8 cellular contexts compared by ENCODE assay signal in genomic region chr4:153205028-153205648, GRCh38. TPM values are rescaled to one million over a fixed set of nuclear protein-coding genes. Genes with fewer than 3 reads are reported as not detected.
DNase-seq lines count a peak whose midpoint lies in the region; ATAC-seq and TF ChIP-seq lines count a peak whose summit lies in the region.

No MANE protein-coding gene starts in this region.

- TF ChIP-seq CTCF in GM06990 (IDR thresholded peaks at IDR 0.05; ENCODE audit: insufficient read depth, low read length, poor library complexity, severe bottlenecking) (no peak), left lung (IDR thresholded peaks at IDR 0.05) (no peak), type B pancreatic cell (conservative IDR thresholded peaks at IDR 0.05) (no peak), OCI-LY7 (conservative IDR thresholded peaks at IDR 0.05; ENCODE audit: low read length) (no peak), GM10248 (IDR thresholded peaks at IDR 0.05; ENCODE audit: control extremely low read depth, extremely low read depth, low read depth, missing control alignments) (no peak), BE2C (IDR thresholded peaks at IDR 0.05; ENCODE audit: low read depth, low read length) (no peak)

- H3K27me3 ChIP-seq in GM06990 (replicated peaks; ENCODE audit: control insufficient read depth, insufficient read depth, low read length), result no peaks in the 10 kb centered on the region
- 0 out of 2 replicates have a peak, but pooled peaks cover 8% of the 10 kb centered on the region for H3K27me3 ChIP-seq in HUES48 (ENCODE audit: control insufficient read depth, insufficient read depth, low read length)
- H3K27me3 ChIP-seq in left lung, result no peaks in the 10 kb centered on the region
- no peaks in the 10 kb centered on the region for H3K27me3 ChIP-seq in BE2C

- H3K9me3 ChIP-seq in HUES48 (ENCODE audit: control insufficient read depth, insufficient read depth, low read length), result no peaks in the 10 kb centered on the region
- no peaks in the 10 kb centered on the region for H3K9me3 ChIP-seq in left lung
- H3K9me3 ChIP-seq in OCI-LY7 (ENCODE audit: low read length), result no peaks in the 10 kb centered on the region
- H3K9me3 ChIP-seq in BE2C, result no peaks in the 10 kb centered on the region

- no peak overlapping the region for H3K4me2 ChIP-seq in OCI-LY7 (ENCODE audit: low read length)

- H3K4me1 Mint-ChIP-seq in type B pancreatic cell (ENCODE audit: unreplicated experiment), result peaks cover 31% of the 10 kb centered on the region

- CTCF ChIA-PET in OCI-LY7 (lab: Charles Lee; ENCODE audit: unreplicated experiment) (interaction anchor here (0.6 kb wide), 1 partner anchor 537 kb away, joined by 3 read pairs; no protein-coding TSS in a partner anchor), GM10248 (lab: Yijun Ruan, JAX) (interaction anchor here (0.7 to 2.0 kb wide), 3 partner anchors 14 to 77 kb away, joined by 3 to 7 read pairs (median 3); no protein-coding TSS in a partner anchor)

- no peaks in the 10 kb centered on the region for H3K79me2 ChIP-seq in OCI-LY7 (ENCODE audit: insufficient read depth, low read depth, low read length)

- no peaks in the 10 kb centered on the region for H3K36me3 Mint-ChIP-seq in type B pancreatic cell

- H3K4me3 Mint-ChIP-seq in type B pancreatic cell, result peak overlapping the region; percentile 84

- peak; percentile 36 for ATAC-seq in left lung

- H3K27ac ChIP-seq in HUES48 (ENCODE audit: low read depth, low read length) (peak overlapping the region; percentile 78), left lung (peak overlapping the region; percentile 44 to 50), OCI-LY7 (ENCODE audit: low read depth, low read length, poor library complexity, severe bottlenecking) (no peak overlapping the region)

- H3K9ac ChIP-seq in HUES48 (ENCODE audit: low read depth, low read length), result peak overlapping the region; percentile 26; the same call in 1 of the 2 replicates

- no peaks in the 10 kb centered on the region for H3K9me2 ChIP-seq in OCI-LY7 (ENCODE audit: insufficient read depth, low read length)

- intact Hi-C loops in left lung (cut with DNase I) (no loop called here), OCI-LY7 (cut with micrococcal nuclease; ENCODE audit: unreplicated experiment) (no loop called here)

- DNase-seq in GM06990 (ENCODE audit: extremely low read depth, insufficient read length) (peak; percentile 22), left lung (no peak), type B pancreatic cell (ENCODE audit: extremely low spot score, unreplicated experiment) (no peak), OCI-LY7 (ENCODE audit: low spot score) (no peak), GM10248 (ENCODE audit: extremely low spot score) (no peak), BE2C (no peak)
- peak; percentile 3 for DNase-seq in activated gamma-delta T cell treated with anti-CD3 and anti-CD28 coated beads, Interleukin-2, amount 50 U/mL, for 16 hours (ENCODE audit: low read depth)

- H3K27me3 Mint-ChIP-seq in type B pancreatic cell, result no peaks in the 10 kb centered on the region

- POLR2A ChIA-PET in OCI-LY7 (lab: Charles Lee), result interaction anchor here (0.8 kb wide), 1 partner anchor 25 kb away, joined by 3 read pairs; no protein-coding TSS in a partner anchor
- POLR2A ChIA-PET in GM10248 (lab: Yijun Ruan, JAX), result no interaction called here

- H3K36me3 ChIP-seq in GM06990 (ENCODE audit: control insufficient read depth, insufficient read depth, low read length) (no peaks in the 10 kb centered on the region), HUES48 (ENCODE audit: control insufficient read depth, insufficient read depth, low read length) (no peaks in the 10 kb centered on the region), left lung (no peaks in the 10 kb centered on the region), OCI-LY7 (ENCODE audit: insufficient read depth, low read length) (no peaks in the 10 kb centered on the region), BE2C (no peaks in the 10 kb centered on the region)

- H3K4me1 ChIP-seq in HUES48 (ENCODE audit: control insufficient read depth, insufficient read depth, low read length), result peaks cover 50% of the 10 kb centered on the region
- peaks cover 0 to 4% of the 10 kb centered on the region in 2 donors for H3K4me1 ChIP-seq in left lung
- H3K4me1 ChIP-seq in OCI-LY7 (ENCODE audit: insufficient read depth, low read length, poor library complexity, severe bottlenecking), result no peaks in the 10 kb centered on the region
- H3K4me1 ChIP-seq in BE2C, result no peaks in the 10 kb centered on the region

- no peaks in the 10 kb centered on the region for H3K9me3 Mint-ChIP-seq in type B pancreatic cell

- no TSS peak for BruUV-seq in OCI-LY7 (replicated peaks; lab: Mats Ljungman, UMichigan)

- H3K4me3 ChIP-seq in GM06990 (replicated peaks; ENCODE audit: low read depth, low read length) (no peak overlapping the region), HUES48 (ENCODE audit: low read depth, low read length) (peak overlapping the region; percentile 63), left lung (peak overlapping the region; percentile 25 to 40), OCI-LY7 (ENCODE audit: low read depth, low read length, poor library complexity, severe bottlenecking) (no peak overlapping the region), BE2C (ENCODE audit: low read depth, low read length) (no peak overlapping the region)

- H2AFZ ChIP-seq in OCI-LY7 (ENCODE audit: low read length), result no peak overlapping the region

- H4K20me1 ChIP-seq in OCI-LY7 (ENCODE audit: insufficient read depth, low read length), result no peaks in the 10 kb centered on the region

- peak overlapping the region; percentile 78 for H3K27ac Mint-ChIP-seq in type B pancreatic cell

RNA-seq across cellular contexts. Expression of gene TRIM2, which starts 0.9 kb away (rescaled TPM):
- 10 to 100 TPM; 49.6 to 64.5 TPM for total RNA-seq in left lung
- total RNA-seq in type B pancreatic cell (ENCODE audit: low replicate concordance), result 83.1 and 105 TPM in 2 replicates
- total RNA-seq in OCI-LY7 (2014; rRNA removed; shearing (Covaris generic)), result 0.06 and 0.46 TPM in 2 replicates
- total RNA-seq in OCI-LY7 (2022), result 0.29 TPM in 1 of 2 replicates, not detected in the other
- 37.7 TPM for polyA plus RNA-seq in BE2C (2012; ENCODE audit: insufficient read depth, insufficient read length, low read depth)

Comparison
In these comparisons a context has a peak if more than half of its experiments do, and no peak if none do; other contexts are left out.
1. DNase-seq: peak in GM06990 (single experiment) and activated gamma-delta T cell treated with anti-CD3 and anti-CD28 coated beads, Interleukin-2, amount 50 U/mL, for 16 hours (single experiment); none in left lung (0 of 2), type B pancreatic cell (single experiment), OCI-LY7 (single experiment), GM10248 (single experiment) and BE2C (single experiment).
2. H3K4me3 ChIP-seq: peak in HUES48 (single experiment) and left lung (2 of 2); none in GM06990 (single experiment), OCI-LY7 (single experiment) and BE2C (single experiment).
3. RNA of gene TRIM2, which starts 0.9 kb away (total RNA-seq): 83.1 to 105 TPM in type B pancreatic cell and 49.6 to 64.5 TPM in left lung; 0.06 to 0.46 TPM in OCI-LY7; every median in the first group is over 10 times any median in the second.